In the genomic region with DNA sequence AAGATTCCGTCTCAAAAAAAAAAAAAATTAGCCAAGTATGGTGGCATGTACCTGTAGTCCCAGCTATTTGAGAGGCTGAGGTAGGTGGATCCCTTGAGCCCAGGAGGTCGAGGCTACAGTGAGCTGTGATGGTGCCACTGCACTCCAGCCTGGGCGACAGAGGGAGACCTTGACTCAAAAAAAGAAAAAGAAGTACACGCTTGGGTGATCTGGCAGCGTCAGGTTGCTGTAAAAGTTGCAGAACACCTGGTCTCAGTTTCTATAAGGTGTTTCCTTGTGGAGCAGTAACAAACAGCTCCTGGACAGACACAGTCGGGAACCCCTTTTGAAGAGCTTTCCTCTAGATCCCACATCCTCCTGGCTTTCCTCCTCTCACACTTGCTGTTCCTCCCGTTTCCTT, we compare ENCODE assay signal across 26 cellular contexts. TPM values are rescaled to one million over a fixed set of nuclear protein-coding genes. Genes with fewer than 3 reads are reported as not detected.
DNase-seq lines count a peak whose midpoint lies in the region; ATAC-seq and TF ChIP-seq lines count a peak whose summit lies in the region.
"Had no signal": no experiment of that assay in that cellular context is flagged by ENCODE, and none has a peak within 500 bp of the region (broad histone marks: within the 10 kb centered on the region; RNA-seq: fewer than 3 reads in every experiment).

No MANE protein-coding gene starts in this region.

- in situ Hi-C loops in Panc1 (cut with HindIII; ENCODE audit: low pct_unique_long_range_greater_than_20kb, low sequenced_read_pairs), result no loop called here

- H3K27me3 Mint-ChIP-seq in stimulated activated naive B cell treated with anti-CD40 and anti-IgM and Interleukin-4, amounts not matched to agents 10 μg/mL and 1 μg/mL and 100 μg/mL, for 72 hours, result peaks cover 6 to 8% of the 10 kb centered on the region in 2 donors

- no peaks in the 10 kb centered on the region for H3K27me3 ChIP-seq in Panc1 (ENCODE audit: control insufficient read depth, insufficient read depth, low read length)
- H3K27me3 ChIP-seq: testis had no signal

- H3K9me3 Mint-ChIP-seq in stimulated activated naive B cell treated with anti-CD40 and anti-IgM and Interleukin-4, amounts not matched to agents 10 μg/mL and 1 μg/mL and 100 μg/mL, for 72 hours, result no peaks in the 10 kb centered on the region
- H3K9me3 Mint-ChIP-seq: CD8-positive, alpha-beta memory T cell; HFFc6 had no signal

- no TSS peak for BruUV-seq in Panc1 (replicated peaks; lab: Mats Ljungman, UMichigan)

- TF ChIP-seq CTCF in Panc1 (IDR thresholded peaks at IDR 0.05), result no peak

- no peaks in the 10 kb centered on the region for H3K9me3 ChIP-seq in Panc1 (ENCODE audit: control insufficient read depth, insufficient read depth, low read depth, low read length)
- H3K9me3 ChIP-seq: testis had no signal

- H3K36me3 ChIP-seq in Panc1 (ENCODE audit: control insufficient read depth, insufficient read depth, low read length), result no peaks in the 10 kb centered on the region

- CTCF ChIA-PET in Panc1 (lab: Charles Lee), result no interaction called here

- no peaks in the 10 kb centered on the region for H3K36me3 Mint-ChIP-seq in stimulated activated naive B cell treated with anti-CD40 and anti-IgM and Interleukin-4, amounts not matched to agents 10 μg/mL and 1 μg/mL and 100 μg/mL, for 72 hours

- peaks cover 14% of the 10 kb centered on the region for H3K4me1 ChIP-seq in Panc1 (ENCODE audit: control insufficient read depth, insufficient read depth, low read length)

- no peak overlapping the region for H3K4me3 ChIP-seq in Panc1 (ENCODE audit: low read depth in 2 of 2, low read length in 2 of 2)
- H3K4me3 ChIP-seq: coronary artery, testis had no signal

- DNase-seq in NCI-H2029 treated with DMSO at 0.1 percent for 48 hours (lab: John Stamatoyannopoulos, UW) (peak; percentile 24), NCI-H2029 (lab: John Stamatoyannopoulos, UW) (no peak), Panc1 (ENCODE audit: low read depth, low spot score) (no peak), germinal center (ENCODE audit: low spot score) (no peak)
- DNase-seq in stimulated activated naive B cell treated with anti-CD40 and anti-IgM and Interleukin-4, amounts not matched to agents 10 μg/mL and 1 μg/mL and 100 μg/mL, for 72 hours, result peak; percentile 21
- no peak for DNase-seq in activated naive CD4-positive, alpha-beta T cell (lab: John Stamatoyannopoulos, UW)
- DNase-seq: activated CD4-positive, CD25-positive, alpha-beta regulatory T cell treated with anti-CD3 and anti-CD28 coated beads, Interleukin-2, amount 50 U/mL, for 72 hours; activated T-cell treated with anti-CD3 and anti-CD28 coated beads, Interleukin-2, amount 50 U/mL, for 1 hour; AML-193; CD8-positive, alpha-beta memory T cell; glutamatergic neuron; HFFc6; OCI-M1; Right ventricle myocardium superior; testis had no signal

- no peak overlapping the region for H3K4me3 Mint-ChIP-seq in stimulated activated naive B cell treated with anti-CD40 and anti-IgM and Interleukin-4, amounts not matched to agents 10 μg/mL and 1 μg/mL and 100 μg/mL, for 72 hours
- H3K4me3 Mint-ChIP-seq: CD8-positive, alpha-beta memory T cell; HFFc6 had no signal

- H3K27ac Mint-ChIP-seq in stimulated activated naive B cell treated with anti-CD40 and anti-IgM and Interleukin-4, amounts not matched to agents 10 μg/mL and 1 μg/mL and 100 μg/mL, for 72 hours, result peak overlapping the region; percentile 84
- H3K27ac Mint-ChIP-seq: HFFc6 had no signal

- H3K4me1 Mint-ChIP-seq in stimulated activated naive B cell treated with anti-CD40 and anti-IgM and Interleukin-4, amounts not matched to agents 10 μg/mL and 1 μg/mL and 100 μg/mL, for 72 hours, result peaks cover 9 to 12% of the 10 kb centered on the region in 2 donors

- peak; percentile 76 for ATAC-seq in GM19438 (IDR thresholded peaks at IDR 0.05; ENCODE audit: low read depth, unreplicated experiment)
- no peak for ATAC-seq in Panc1
- ATAC-seq in stimulated activated naive B cell treated with anti-CD40 and anti-IgM and Interleukin-4, amounts not matched to agents 10 μg/mL and 1 μg/mL and 100 μg/mL, for 72 hours (replicated peaks), result peak; percentile 81 to 87
- ATAC-seq in HG03354 (IDR thresholded peaks at IDR 0.05; ENCODE audit: poor library complexity, severe bottlenecking, unreplicated experiment), result no peak

- POLR2A ChIA-PET in Panc1 (lab: Charles Lee), result interaction anchor here (0.7 kb wide), 1 partner anchor 28 kb away, joined by 4 read pairs; no protein-coding TSS in a partner anchor

- intact Hi-C loops in Panc1 (cut with micrococcal nuclease; ENCODE audit: unreplicated experiment), result no loop called here

- H3K27ac ChIP-seq in Panc1 (ENCODE audit: low read length), result peak overlapping the region; percentile 72; the same call in 1 of the 2 replicates
- H3K27ac ChIP-seq: coronary artery, testis had no signal

RNA-seq across cellular contexts. Expression of gene SCGB1A1, which starts 45.8 kb away (rescaled TPM):
- 1.1 TPM for total RNA-seq in Panc1 (2021; ENCODE audit: unreplicated experiment)
- 0.70 TPM for polyA plus RNA-seq in Panc1 (2012; ENCODE audit: insufficient read length)
- total RNA-seq: A172; bronchial epithelial cell; CD8-positive, alpha-beta memory T cell; fibroblast of lung; HFFc6; kidney epithelial cell; lung microvascular endothelial cell; M059J; pulmonary artery endothelial cell; Right ventricle myocardium superior; skeletal muscle tissue; testis had no signal
- polyA plus RNA-seq: CD8-positive, alpha-beta memory T cell; fibroblast of lung had no signal

Comparison
In these comparisons a context has a peak if more than half of its experiments do, and no peak if none do; other contexts are left out.
1. DNase-seq: peak in NCI-H2029 treated with DMSO at 0.1 percent for 48 hours (single experiment) and stimulated activated naive B cell treated with anti-CD40 and anti-IgM and Interleukin-4, amounts not matched to agents 10 μg/mL and 1 μg/mL and 100 μg/mL, for 72 hours (single experiment); none in NCI-H2029 (single experiment), Panc1 (single experiment), germinal center (single experiment) and activated naive CD4-positive, alpha-beta T cell (0 of 4).
2. ATAC-seq: peak in GM19438 (single experiment) and stimulated activated naive B cell treated with anti-CD40 and anti-IgM and Interleukin-4, amounts not matched to agents 10 μg/mL and 1 μg/mL and 100 μg/mL, for 72 hours (2 of 2); none in Panc1 (single experiment) and HG03354 (single experiment).